In the genomic region with DNA sequence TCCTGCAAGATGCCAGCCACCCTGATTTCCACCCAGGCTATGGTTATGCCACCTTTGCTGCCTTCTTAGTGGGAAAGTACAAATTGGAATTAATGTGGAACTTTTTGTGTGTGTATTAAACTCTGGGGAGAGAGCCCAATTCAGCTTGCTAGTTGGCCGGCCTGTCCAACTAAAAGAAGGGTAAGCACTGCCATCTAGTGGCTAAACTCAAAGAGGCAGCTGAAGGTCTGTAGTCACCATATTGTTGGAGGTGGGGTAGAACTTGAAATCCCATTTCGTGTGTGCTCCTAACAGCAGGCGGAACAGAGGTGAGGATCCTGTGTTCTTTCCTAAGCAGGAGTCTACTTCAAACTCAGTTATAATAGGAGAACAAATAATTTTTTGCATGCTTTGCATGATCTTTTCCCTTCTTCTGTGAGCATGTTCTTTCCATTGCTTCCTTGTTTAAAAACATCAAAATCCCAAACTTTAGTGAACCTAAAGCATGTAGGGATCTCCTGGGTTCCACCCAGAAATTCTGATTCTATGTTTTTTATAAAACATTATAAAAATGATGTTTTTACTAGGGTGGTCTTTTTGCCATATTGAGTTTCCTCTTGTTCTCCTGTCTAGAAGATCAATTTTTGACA, we compare ENCODE assay signal across 7 cellular contexts.
DNase-seq lines count a peak whose midpoint lies in the region; ATAC-seq, FAIRE-seq and TF ChIP-seq lines count a peak whose summit lies in the region.

No MANE protein-coding gene starts in this region.

- H3K79me2 ChIP-seq in fibroblast of lung (ENCODE audit: control insufficient read depth, insufficient read depth, low read length) = no peaks in the 10 kb centered on the region

- peaks cover 13% of the 10 kb centered on the region for H3K4me1 ChIP-seq in fibroblast of lung (ENCODE audit: control insufficient read depth, extremely low read depth, insufficient read depth, low read length)

- H3K36me3 Mint-ChIP-seq in activated T-cell treated with anti-CD3 and anti-CD28 coated beads, Interleukin-2, amount 50 U/mL, for 72 hours (ENCODE audit: insufficient read depth in 2 of 2) = peaks cover 15 to 25% of the 10 kb centered on the region in 2 donors
- H3K36me3 Mint-ChIP-seq in neural crest cell (ENCODE audit: low read depth) = peaks cover 2% of the 10 kb centered on the region

- no peak overlapping the region for H3K9ac ChIP-seq in fibroblast of lung (ENCODE audit: insufficient read depth, low read length)

- no peaks in the 10 kb centered on the region for H3K27me3 ChIP-seq in fibroblast of lung (ENCODE audit: control insufficient read depth, insufficient read depth, low read length)

- H4K20me1 ChIP-seq in fibroblast of lung (ENCODE audit: control insufficient read depth, extremely low read depth, insufficient read depth, low read length) = no peaks in the 10 kb centered on the region

- H3K27ac ChIP-seq in fibroblast of lung (ENCODE audit: insufficient read depth, low read length) = no peak overlapping the region
- peak overlapping the region; percentile 65 for H3K27ac ChIP-seq in substantia nigra (ENCODE audit: low read depth, low read length, poor library complexity, severe bottlenecking)

- no peaks in the 10 kb centered on the region for H3K9me3 ChIP-seq in fibroblast of lung (ENCODE audit: control insufficient read depth, insufficient read depth, low read depth, low read length)

- H3K4me2 ChIP-seq in fibroblast of lung (ENCODE audit: extremely low read depth, insufficient read depth, low read length) = no peak overlapping the region

- peak; percentile 7 for FAIRE-seq in RCC 7860 (lab: Jason Lieb, UNC)

- H3K36me3 ChIP-seq in fibroblast of lung (ENCODE audit: control insufficient read depth, insufficient read depth, low read length) = peaks cover 2% of the 10 kb centered on the region

- ATAC-seq in activated T-cell treated with anti-CD3 and anti-CD28 coated beads, Interleukin-2, amount 50 U/mL, for 72 hours (replicated peaks in 1 of 2) = peak; percentile 72 to 75

- DNase-seq in KG1 (lab: John Stamatoyannopoulos, UW) (peak; percentile 81), RCC 7860 (ENCODE audit: low spot score) (peak; percentile 35), fibroblast of lung (ENCODE audit: low read depth in 2 of 2) (peak; percentile 60 to 85), neural crest cell (ENCODE audit: low read depth, low spot score) (peak; percentile 78), substantia nigra (lab: John Stamatoyannopoulos, UW) (peak in 35 of 49 donors; percentile 25 to 78 (median 52))
- peak; percentile 69 to 78 for DNase-seq in activated T-cell treated with anti-CD3 and anti-CD28 coated beads, Interleukin-2, amount 50 U/mL, for 72 hours

- H3K4me3 ChIP-seq in fibroblast of lung (replicated peaks in 1 of 4; ENCODE audit: control extremely low read depth in 1 of 4, insufficient read depth in 1 of 4, low read depth in 3 of 4, low read length in 4 of 4) = no peak overlapping the region

- H3K9me3 Mint-ChIP-seq in activated T-cell treated with anti-CD3 and anti-CD28 coated beads, Interleukin-2, amount 50 U/mL, for 72 hours = no peaks in the 10 kb centered on the region
- H3K9me3 Mint-ChIP-seq in neural crest cell = no peaks in the 10 kb centered on the region

- TF ChIP-seq CTCF in GM12872 (IDR thresholded peaks at IDR 0.05; ENCODE audit: insufficient read depth, low read depth, low read length) = peak; percentile 83
- peak; percentile 82 to 92 for TF ChIP-seq CTCF in fibroblast of lung (conservative IDR thresholded peaks at IDR 0.05 in 1 of 2, IDR thresholded peaks at IDR 0.05 in 1 of 2; ENCODE audit: low read depth in 1 of 2, low read length in 2 of 2)
- peak; percentile 94 for TF ChIP-seq CTCF in neural crest cell (conservative IDR thresholded peaks at IDR 0.05)

- no peaks in the 10 kb centered on the region for H3K27me3 Mint-ChIP-seq in activated T-cell treated with anti-CD3 and anti-CD28 coated beads, Interleukin-2, amount 50 U/mL, for 72 hours (ENCODE audit: low read depth)
- no peaks in the 10 kb centered on the region for H3K27me3 Mint-ChIP-seq in neural crest cell (ENCODE audit: low read depth)

- H3K4me1 Mint-ChIP-seq in activated T-cell treated with anti-CD3 and anti-CD28 coated beads, Interleukin-2, amount 50 U/mL, for 72 hours (ENCODE audit: low read depth) = peaks cover 22% of the 10 kb centered on the region
- H3K4me1 Mint-ChIP-seq in neural crest cell = peaks cover 19% of the 10 kb centered on the region

- H3K4me3 Mint-ChIP-seq in activated T-cell treated with anti-CD3 and anti-CD28 coated beads, Interleukin-2, amount 50 U/mL, for 72 hours = peak overlapping the region; percentile 30 to 33
- no peak overlapping the region for H3K4me3 Mint-ChIP-seq in neural crest cell

- H2AFZ ChIP-seq in fibroblast of lung (ENCODE audit: low read length) = peak overlapping the region; percentile 34

- H3K27ac Mint-ChIP-seq in activated T-cell treated with anti-CD3 and anti-CD28 coated beads, Interleukin-2, amount 50 U/mL, for 72 hours = peak overlapping the region; percentile 64
- H3K27ac Mint-ChIP-seq in neural crest cell (ENCODE audit: unreplicated experiment) = no peak overlapping the region
